12 cellular contexts compared by ENCODE assay signal in genomic region chr13:70964124-70964523, GRCh38.
A peak's percentile ranks its signal among the peaks of the same experiment; 100 is the strongest.
DNase-seq lines count a peak whose midpoint lies in the region; FAIRE-seq and TF ChIP-seq lines count a peak whose summit lies in the region.
"Had no signal": no experiment of that assay in that cellular context is flagged by ENCODE, and none has a peak within 500 bp of the region (broad histone marks: within the 10 kb centered on the region; RNA-seq: fewer than 3 reads in every experiment).

No MANE protein-coding gene starts in this region.

- H3K4me1 Mint-ChIP-seq in astrocyte (ENCODE audit: low read depth, unreplicated experiment): no peaks in the 10 kb centered on the region

- DNase-seq in NCI-H2227 (lab: John Stamatoyannopoulos, UW; ENCODE audit: unreplicated experiment) (peak; percentile 3), NCI-H2227 treated with DMSO at 0.1 percent for 48 hours (lab: John Stamatoyannopoulos, UW) (no peak), NCI-H1105 treated with DMSO at 0.1 percent for 48 hours (lab: John Stamatoyannopoulos, UW) (peak; percentile 43), astrocyte (ENCODE audit: low read depth) (no peak), retinal pigment epithelial cell (ENCODE audit: low read depth) (no peak), EL (no peak), lower leg skin (ENCODE audit: low spot score in 2 of 2) (no peak)
- DNase-seq in activated CD8-positive, alpha-beta memory T cell treated with anti-CD3 and anti-CD28 coated beads, Interleukin-2, amount 50 U/mL, for 4 hours: no peak
- DNase-seq: effector CD8-positive, alpha-beta T cell; T-helper 9 cell had no signal

- H3K4me3 Mint-ChIP-seq in astrocyte (ENCODE audit: unreplicated experiment): no peak overlapping the region

- 85 to 91% methylated on average over 2 of the region's 2 CpGs for WGBS in lower leg skin, 2 donors

- H3K4me3 ChIP-seq in astrocyte (ENCODE audit: insufficient read depth, low read depth, low read length) (no peak overlapping the region), retinal pigment epithelial cell (ENCODE audit: low read length) (no peak overlapping the region), lower leg skin (ENCODE audit: low read depth, poor library complexity, severe bottlenecking) (no peak overlapping the region)

- TF ChIP-seq CTCF in astrocyte (IDR thresholded peaks at IDR 0.05; ENCODE audit: insufficient read depth, low read depth, low read length): peak; percentile 19
- peak; percentile 45 for TF ChIP-seq CTCF in retinal pigment epithelial cell (conservative IDR thresholded peaks at IDR 0.05; ENCODE audit: low read depth, low read length)
- TF ChIP-seq CTCF in lower leg skin (IDR thresholded peaks at IDR 0.05): no peak

- no peak overlapping the region for H3K4me2 ChIP-seq in astrocyte (ENCODE audit: low read length)

- FAIRE-seq in astrocyte (lab: Jason Lieb, UNC): no peak
- FAIRE-seq: GM18507 had no signal

- H3K79me2 ChIP-seq in astrocyte (ENCODE audit: insufficient read depth, low read length): no peaks in the 10 kb centered on the region
- H3K79me2 ChIP-seq: parathyroid adenoma had no signal

- H3K9me3 ChIP-seq in astrocyte (ENCODE audit: insufficient read depth, low read depth, low read length): no peaks in the 10 kb centered on the region

- H3K9ac ChIP-seq in astrocyte (ENCODE audit: low read length): no peak overlapping the region
- H3K9ac ChIP-seq: parathyroid adenoma had no signal

- no peaks in the 10 kb centered on the region for H3K27me3 ChIP-seq in astrocyte (ENCODE audit: insufficient read depth, low read length)

- no peaks in the 10 kb centered on the region for H3K9me3 Mint-ChIP-seq in astrocyte (ENCODE audit: unreplicated experiment)

- no peaks in the 10 kb centered on the region for H3K4me1 ChIP-seq in astrocyte (ENCODE audit: insufficient read depth, low read length)
- H3K4me1 ChIP-seq: parathyroid adenoma had no signal

- H3K27ac Mint-ChIP-seq in astrocyte (ENCODE audit: unreplicated experiment): no peak overlapping the region

- no peak overlapping the region for H2AFZ ChIP-seq in astrocyte (ENCODE audit: low read depth, low read length)
- H2AFZ ChIP-seq: parathyroid adenoma had no signal

- no peak for TF ChIP-seq POLR2A in lower leg skin (IDR thresholded peaks at IDR 0.05)

- no peaks in the 10 kb centered on the region for H3K36me3 Mint-ChIP-seq in astrocyte (ENCODE audit: low read depth, unreplicated experiment)

- H3K27me3 Mint-ChIP-seq in astrocyte (ENCODE audit: low read depth, unreplicated experiment): no peaks in the 10 kb centered on the region

- intact Hi-C loops in lower leg skin (cut with DNase I; ENCODE audit: low total_unique reads): no loop called here

- H4K20me1 ChIP-seq in astrocyte (ENCODE audit: insufficient read depth, low read length): no peaks in the 10 kb centered on the region

- H3K27ac ChIP-seq in astrocyte (ENCODE audit: low read depth, low read length): no peak overlapping the region
- H3K27ac ChIP-seq: parathyroid adenoma had no signal

- no peaks in the 10 kb centered on the region for H3K36me3 ChIP-seq in astrocyte (ENCODE audit: insufficient read depth, low read length)

Comparison
In these comparisons a context has a peak if more than half of its experiments do, and no peak if none do; other contexts are left out.
1. DNase-seq: peak in NCI-H2227 (single experiment) and NCI-H1105 treated with DMSO at 0.1 percent for 48 hours (single experiment); none in NCI-H2227 treated with DMSO at 0.1 percent for 48 hours (single experiment), astrocyte (single experiment), retinal pigment epithelial cell (single experiment), EL (single experiment), activated CD8-positive, alpha-beta memory T cell treated with anti-CD3 and anti-CD28 coated beads, Interleukin-2, amount 50 U/mL, for 4 hours (single experiment) and lower leg skin (0 of 2).
2. CTCF ChIP-seq: peak in astrocyte (single experiment) and retinal pigment epithelial cell (single experiment); none in lower leg skin (0 of 3).